11 cellular contexts compared by ENCODE assay signal in genomic region chr20:44166008-44166407, GRCh38. TPM values are rescaled to one million over a fixed set of nuclear protein-coding genes. Genes with fewer than 3 reads are reported as not detected.
DNase-seq lines count a peak whose midpoint lies in the region; ATAC-seq and TF ChIP-seq lines count a peak whose summit lies in the region.
"Had no signal": no experiment of that assay in that cellular context is flagged by ENCODE, and none has a peak within 500 bp of the region (broad histone marks: within the 10 kb centered on the region; RNA-seq: fewer than 3 reads in every experiment).

No MANE protein-coding gene starts in this region.

- peak overlapping the region; percentile 92 to 98 (median 96) for H3K27ac ChIP-seq in gastrocnemius medialis
- H3K27ac ChIP-seq: ovary had no signal

- TF ChIP-seq CTCF in fibroblast of mammary gland (conservative IDR thresholded peaks at IDR 0.05; ENCODE audit: control insufficient read depth, insufficient read depth, low read depth, low read length) = no peak
- no peak for TF ChIP-seq CTCF in gastrocnemius medialis (IDR thresholded peaks at IDR 0.05 in 4 of 5, conservative IDR thresholded peaks at IDR 0.05 in 1 of 5)

- peaks cover 70 to 71% of the 10 kb centered on the region in 2 donors for H3K4me1 ChIP-seq in gastrocnemius medialis

- peak; percentile 81 for DNase-seq in EL
- peak; percentile 99 for DNase-seq in RPMI7951 (ENCODE audit: low read depth)
- DNase-seq in fibroblast of mammary gland (ENCODE audit: low read depth) = peak; percentile 29
- no peak for DNase-seq in gastrocnemius medialis
- no peak for DNase-seq in KG1 (lab: John Stamatoyannopoulos, UW)
- no peak for DNase-seq in UCSD-AML1 (lab: John Stamatoyannopoulos, UW; ENCODE audit: unreplicated experiment)
- DNase-seq in NCI-H524 treated with DMSO at 0.1 percent for 48 hours (lab: John Stamatoyannopoulos, UW) = no peak
- DNase-seq: activated CD8-positive, alpha-beta memory T cell treated with anti-CD3 and anti-CD28 coated beads, Interleukin-2, amount 50 U/mL, for 48 hours; ovary had no signal

- intact Hi-C loops in gastrocnemius medialis (cut with DNase I; ENCODE audit: low total_unique reads) = no loop called here

- in situ Hi-C loops in gastrocnemius medialis (cut with MboI; ENCODE audit: low sequenced_read_pairs in 4 of 4) = no loop called here

- H3K9me3 ChIP-seq in gastrocnemius medialis = no peaks in the 10 kb centered on the region
- H3K9me3 ChIP-seq: ovary had no signal

- peak; percentile 2 to 52 for ATAC-seq in gastrocnemius medialis
- ATAC-seq in GM18907 (IDR thresholded peaks at IDR 0.05; ENCODE audit: unreplicated experiment) = no peak

- no peak overlapping the region for H3K4me3 ChIP-seq in fibroblast of mammary gland (ENCODE audit: control insufficient read depth, low read depth, low read length)
- peak overlapping the region; percentile 11 to 33 (median 26) for H3K4me3 ChIP-seq in gastrocnemius medialis
- H3K4me3 ChIP-seq: ovary had no signal

- H3K27me3 ChIP-seq in gastrocnemius medialis = no peaks in the 10 kb centered on the region
- H3K27me3 ChIP-seq: ovary had no signal

- H3K36me3 ChIP-seq in gastrocnemius medialis = no peaks in the 10 kb centered on the region
- H3K36me3 ChIP-seq: ovary had no signal

- TF ChIP-seq POLR2A in gastrocnemius medialis (IDR thresholded peaks at IDR 0.05) = no peak

RNA-seq across cellular contexts. Expression of gene JPH2, which starts 21.0 kb away (rescaled TPM):
- 16.0 and 24.2 TPM in 2 replicates for total RNA-seq in RPMI7951 (2014; rRNA removed; shearing (Covaris generic))
- total RNA-seq in gastrocnemius medialis = 10 to 100 TPM; 18.3 to 86.6 (median 38.0) TPM
- total RNA-seq: T-helper 2 cell treated with Interferon-gamma antibody and Interleukin-4, amounts not matched to agents 100 ng/mL and 5 ng/mL, for 36 hours had no signal

RNA-seq across cellular contexts. Expression of gene OSER1, which starts 44.6 kb away (rescaled TPM):
- 81.6 and 89.0 TPM in 2 replicates for total RNA-seq in RPMI7951 (2014; rRNA removed; shearing (Covaris generic))
- 100 to 1,000 TPM in 1 of 4 donors, 10 to 100 TPM in 3; 73.0 to 114 (median 94.5) TPM for total RNA-seq in gastrocnemius medialis

Comparison
In these comparisons a context has a peak if more than half of its experiments do, and no peak if none do; other contexts are left out.
1. DNase-seq: peak in EL (single experiment), RPMI7951 (single experiment) and fibroblast of mammary gland (single experiment); none in gastrocnemius medialis (0 of 2), KG1 (single experiment), UCSD-AML1 (single experiment) and NCI-H524 treated with DMSO at 0.1 percent for 48 hours (single experiment).